8 cellular contexts compared by ENCODE assay signal in the genomic region with DNA sequence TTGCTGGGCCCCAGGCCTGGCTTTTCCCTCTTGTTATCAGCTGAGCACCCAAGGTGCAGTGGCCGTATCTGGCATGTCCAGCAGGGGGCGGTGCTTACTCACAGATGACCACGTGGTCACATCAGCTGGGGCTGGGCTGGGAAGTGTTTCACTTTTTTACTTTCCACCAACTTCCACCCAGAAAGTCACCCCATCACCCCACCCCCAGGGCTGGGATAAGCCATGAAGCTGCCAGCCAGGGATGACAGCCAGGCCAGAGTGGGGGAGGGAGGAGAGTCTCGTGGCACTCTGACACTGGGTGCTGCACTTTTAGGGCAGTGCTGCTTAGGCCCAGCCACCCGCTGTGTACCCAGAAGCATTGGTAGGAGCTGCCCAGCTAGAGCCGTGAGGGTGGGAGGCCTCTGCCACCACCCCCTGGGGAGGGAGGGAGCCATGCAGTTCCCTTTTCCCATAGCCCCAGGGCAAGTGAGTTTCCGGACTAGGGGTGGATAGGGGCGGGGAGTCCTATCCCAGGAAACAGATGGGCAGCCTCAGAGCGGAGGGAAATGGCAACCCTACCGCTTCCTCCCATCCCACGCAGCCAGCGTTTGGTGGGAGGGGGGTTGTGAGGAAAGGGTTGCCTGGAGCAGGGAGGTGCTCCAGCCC. TPM values are rescaled to one million over a fixed set of nuclear protein-coding genes. Genes with fewer than 3 reads are reported as not detected.
DNase-seq lines count a peak whose midpoint lies in the region; ATAC-seq and TF ChIP-seq lines count a peak whose summit lies in the region.

No MANE protein-coding gene starts in this region.

- H3K27ac ChIP-seq in BLaER1 treated with 17β-estradiol and CSF1 and Interleukin-3, amounts not matched to agents 10 nM and 100 nM = peak overlapping the region; percentile 76 to 99 (median 87)
- peak overlapping the region; percentile 37 to 87 (median 80) for H3K27ac ChIP-seq in heart left ventricle
- peak overlapping the region; percentile 25 for H3K27ac ChIP-seq in psoas muscle
- peak overlapping the region; percentile 75 for H3K27ac ChIP-seq in upper lobe of right lung

- H3K4me2 ChIP-seq in BLaER1 treated with 17β-estradiol and CSF1 and Interleukin-3, amounts not matched to agents 10 nM and 100 nM = peak overlapping the region; percentile 74 to 98 (median 91)

- H3K9me3 ChIP-seq in BLaER1 treated with 17β-estradiol and CSF1 and Interleukin-3, amounts not matched to agents 10 nM and 100 nM (replicated peaks in 1 of 11) = peaks cover 0 to 7% (median 0%) of the 10 kb centered on the region in 11 experiments; a peak in 2 of 22 replicates
- H3K9me3 ChIP-seq in heart left ventricle (no peaks in the 10 kb centered on the region), psoas muscle (no peaks in the 10 kb centered on the region), upper lobe of right lung (no peaks in the 10 kb centered on the region)

- peak overlapping the region; percentile 71 to 83 (median 78) for H3K9ac ChIP-seq in BLaER1 treated with 17β-estradiol and CSF1 and Interleukin-3, amounts not matched to agents 10 nM and 100 nM

- no peaks in the 10 kb centered on the region for H3K27me3 ChIP-seq in BLaER1 treated with 17β-estradiol and CSF1 and Interleukin-3, amounts not matched to agents 10 nM and 100 nM
- H3K27me3 ChIP-seq in heart left ventricle (no peaks in the 10 kb centered on the region), psoas muscle (ENCODE audit: insufficient read depth in 3 of 3, low read length in 2 of 3) (no peaks in the 10 kb centered on the region), upper lobe of right lung (no peaks in the 10 kb centered on the region)

- intact Hi-C loops in heart left ventricle (cut with DNase I) = loop anchor here in 9 of 10 donors (1.0 to 10.0 kb wide), 5 partner anchors 173 to 275 kb away; no protein-coding TSS in a partner anchor
- intact Hi-C loops in psoas muscle (cut with DNase I) = loop anchor here (1.0 to 10.0 kb wide), 3 partner anchors 175 to 275 kb away; no protein-coding TSS in a partner anchor
- intact Hi-C loops in upper lobe of right lung (cut with DNase I) = loop anchor here (5.0 kb wide), 1 partner anchor 178 kb away; no protein-coding TSS in a partner anchor

- peak; percentile 90 to 96 (median 94) for TF ChIP-seq CTCF in heart left ventricle (IDR thresholded peaks at IDR 0.05)
- TF ChIP-seq CTCF in psoas muscle (IDR thresholded peaks at IDR 0.05) = peak; percentile 93
- TF ChIP-seq CTCF in upper lobe of right lung (IDR thresholded peaks at IDR 0.05) = peak; percentile 96

- H3K36me3 ChIP-seq in BLaER1 treated with 17β-estradiol and CSF1 and Interleukin-3, amounts not matched to agents 10 nM and 100 nM = peaks cover 0 to 20% (median 4%) of the 10 kb centered on the region in 11 experiments; a peak in 2 of 22 replicates
- peaks cover 0 to 7% (median 0%) of the 10 kb centered on the region in 9 donors for H3K36me3 ChIP-seq in heart left ventricle
- H3K36me3 ChIP-seq in psoas muscle (ENCODE audit: insufficient read depth in 1 of 2, low read depth in 1 of 2) = peaks cover 0 to 12% of the 10 kb centered on the region in 2 donors
- H3K36me3 ChIP-seq in upper lobe of right lung = no peaks in the 10 kb centered on the region

- DNase-seq in NCI-H1105 (lab: John Stamatoyannopoulos, UW) = peak; percentile 5
- DNase-seq in T-helper 2 cell = peak; percentile 65 to 86 (median 80)
- peak; percentile 65 for DNase-seq in amniotic epithelial cell (ENCODE audit: low read depth)
- DNase-seq in heart left ventricle = peak; percentile 91 to 96 (median 92)
- DNase-seq in psoas muscle = peak; percentile 92 to 95
- DNase-seq in upper lobe of right lung = peak; percentile 94

- no peaks in the 10 kb centered on the region for H4K20me1 ChIP-seq in BLaER1 treated with 17β-estradiol and CSF1 and Interleukin-3, amounts not matched to agents 10 nM and 100 nM

- peak overlapping the region in 7 of 10 experiments; percentile 0 to 59 (median 33); a peak in 7 of 20 replicates for H3K4me3 ChIP-seq in BLaER1 treated with 17β-estradiol and CSF1 and Interleukin-3, amounts not matched to agents 10 nM and 100 nM
- H3K4me3 ChIP-seq in heart left ventricle = peak overlapping the region in 9 of 12 donors; percentile 21 to 46 (median 31)
- H3K4me3 ChIP-seq in psoas muscle = peak overlapping the region; percentile 48
- H3K4me3 ChIP-seq in upper lobe of right lung = peak overlapping the region; percentile 20

- WGBS in heart left ventricle, 4 donors = 0 to 25% (median 21%) methylated on average over 9 to 12 of the region's 12 CpGs
- 11 to 15% (median 14%) methylated on average over 11 to 12 of the region's 12 CpGs for WGBS in psoas muscle, 3 donors

- ATAC-seq in GM21619 (IDR thresholded peaks at IDR 0.05; ENCODE audit: unreplicated experiment) = peak; percentile 57
- ATAC-seq in heart left ventricle = peak; percentile 84 to 88 (median 86)
- peak; percentile 88 to 96 (median 92) for ATAC-seq in psoas muscle
- peak; percentile 91 for ATAC-seq in upper lobe of right lung

- peak in 1 of 2 donors; percentile 14 for TF ChIP-seq POLR2A in heart left ventricle (IDR thresholded peaks at IDR 0.05)

- peaks cover 82 to 99% (median 96%) of the 10 kb centered on the region in 10 experiments for H3K4me1 ChIP-seq in BLaER1 treated with 17β-estradiol and CSF1 and Interleukin-3, amounts not matched to agents 10 nM and 100 nM
- H3K4me1 ChIP-seq in heart left ventricle = peaks cover 9 to 72% (median 33%) of the 10 kb centered on the region in 12 donors
- H3K4me1 ChIP-seq in psoas muscle = peaks cover 20% of the 10 kb centered on the region
- H3K4me1 ChIP-seq in upper lobe of right lung = peaks cover 44% of the 10 kb centered on the region

RNA-seq across cellular contexts. Expression of a gene that starts 6.1 kb away (rescaled TPM):
- total RNA-seq in heart left ventricle = 10 to 100 TPM in 2 of 9 donors, 1 to 10 TPM in 7; 3.6 to 13.0 (median 4.9) TPM
- 1 to 10 TPM; 8.2 to 9.3 TPM for polyA plus RNA-seq in heart left ventricle
- total RNA-seq in psoas muscle = 10 to 100 TPM in 1 of 4 donors, 1 to 10 TPM in 3; 2.4 to 11.7 (median 4.9) TPM
- 10 to 100 TPM; 13.9 to 26.1 (median 24.3) TPM for polyA plus RNA-seq in psoas muscle
- 13.1 TPM for total RNA-seq in upper lobe of right lung

RNA-seq across cellular contexts. Expression of a gene that starts 34.1 kb away (rescaled TPM):
- total RNA-seq in heart left ventricle (1 to 10 TPM; 1.7 to 7.1 (median 4.2) TPM), psoas muscle (1 to 10 TPM in 1 of 4 donors, under 1 TPM in 2, not detected in 1; 0.23 to 6.3 (median 0.97) TPM), upper lobe of right lung (2.6 TPM)
- polyA plus RNA-seq in heart left ventricle (1 to 10 TPM in 1 of 2 donors, under 1 TPM in 1; 0.91 to 7.4 TPM), psoas muscle (1 to 10 TPM in 1 of 3 donors, under 1 TPM in 2; 0.03 to 2.1 (median 0.16) TPM)

Comparison
In these comparisons a context has a peak if more than half of its experiments do, and no peak if none do; other contexts are left out.
1. Peak in every context shown above with its lines: DNase-seq, ATAC-seq, H3K4me3 ChIP-seq and H3K27ac ChIP-seq.
2. H3K27ac ChIP-seq: peak in every context shown above with its lines; median percentile 87 in BLaER1 treated with 17β-estradiol and CSF1 and Interleukin-3, amounts not matched to agents 10 nM and 100 nM; 80 in heart left ventricle; 75 in upper lobe of right lung; 25 in psoas muscle.
3. DNase-seq: peak in every context shown above with its lines; median percentile 94 in upper lobe of right lung; 94 in psoas muscle; 92 in heart left ventricle; 80 in T-helper 2 cell; 65 in amniotic epithelial cell; 5 in NCI-H1105.